In the genomic region with DNA sequence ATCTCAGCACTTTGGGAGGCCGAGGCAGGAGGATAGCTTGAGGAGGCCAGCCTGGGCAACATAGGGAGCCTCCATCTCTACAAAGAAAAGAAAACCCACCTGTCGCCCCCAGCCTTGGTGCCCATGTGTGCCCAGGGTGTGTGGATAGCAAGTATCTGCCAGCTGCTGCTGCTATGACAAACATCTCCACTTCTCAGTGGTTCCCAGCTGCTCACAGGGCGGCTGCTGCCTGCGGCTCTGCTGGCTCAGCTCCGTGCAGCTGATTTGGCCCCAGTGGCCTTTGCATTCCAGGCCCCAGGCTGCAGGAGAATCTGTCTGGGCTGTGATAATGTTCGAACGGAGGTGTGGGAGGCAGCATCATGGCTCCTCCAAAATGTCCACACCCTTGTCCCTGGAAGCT, we compare ENCODE assay signal across 8 cellular contexts.
"Had no signal": no experiment of that assay in that cellular context is flagged by ENCODE, and none has a peak within 500 bp of the region (broad histone marks: within the 10 kb centered on the region; RNA-seq: fewer than 3 reads in every experiment).

No MANE protein-coding gene starts in this region.

- H3K27ac ChIP-seq: HL-60 had no signal

- H3K4me2 ChIP-seq: GM23338 had no signal

- DNase-seq: H9, HCEC 1CT, IMR-90, KBM-7 had no signal

- FAIRE-seq: H1, H54 had no signal

- H3K4me3 ChIP-seq: GM23338 had no signal

- H2AFZ ChIP-seq: GM23338 had no signal

- ATAC-seq: GM23338 had no signal
